In the genomic region with DNA sequence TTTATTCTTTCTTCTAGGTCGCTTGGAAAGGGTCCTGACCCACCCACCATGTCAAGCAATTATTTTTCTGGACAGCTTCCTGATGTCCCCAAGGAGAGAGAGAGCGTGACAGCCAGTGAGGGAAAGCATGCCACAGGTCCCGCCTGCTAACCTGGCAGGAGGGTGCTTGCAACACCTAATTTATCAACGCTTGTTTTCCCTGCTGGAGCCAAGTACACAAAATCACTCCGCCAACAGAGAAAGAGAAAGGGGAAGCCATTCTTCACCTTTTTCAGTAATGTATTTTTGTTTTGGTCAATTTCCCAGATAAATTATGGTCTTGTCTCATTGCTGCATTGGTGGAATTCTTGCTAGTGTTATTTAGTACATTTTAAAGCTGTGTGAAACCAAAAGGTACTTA, we compare ENCODE assay signal across 23 cellular contexts.
A peak's percentile ranks its signal among the peaks of the same experiment; 100 is the strongest.
DNase-seq lines count a peak whose midpoint lies in the region; ATAC-seq, FAIRE-seq and TF ChIP-seq lines count a peak whose summit lies in the region.
"Had no signal": no experiment of that assay in that cellular context is flagged by ENCODE, and none has a peak within 500 bp of the region (broad histone marks: within the 10 kb centered on the region; RNA-seq: fewer than 3 reads in every experiment).

No MANE protein-coding gene starts in this region.

- H3K27me3 ChIP-seq in endothelial cell of umbilical vein (ENCODE audit: control insufficient read depth in 2 of 2, insufficient read depth in 2 of 2, low read length in 2 of 2), result no peaks in the 10 kb centered on the region
- H3K27me3 ChIP-seq: BLaER1, cardiac muscle cell, tibial nerve had no signal

- no peaks in the 10 kb centered on the region for H3K36me3 ChIP-seq in endothelial cell of umbilical vein (ENCODE audit: control insufficient read depth in 2 of 2, extremely low read depth in 1 of 2, insufficient read depth in 2 of 2, low read length in 2 of 2)
- H3K36me3 ChIP-seq: BLaER1, cardiac muscle cell, spleen, tibial nerve had no signal

- no peak for TF ChIP-seq POLR2A in endothelial cell of umbilical vein (IDR thresholded peaks at IDR 0.05; ENCODE audit: low read depth, low read length)

- no peak overlapping the region for H3K4me3 ChIP-seq in endothelial cell of umbilical vein (replicated peaks in 1 of 3; ENCODE audit: insufficient read depth in 1 of 3, low read depth in 1 of 3, low read length in 3 of 3)
- H3K4me3 ChIP-seq: BLaER1, cardiac muscle cell, GM23248, spleen, tibial nerve had no signal

- intact Hi-C loops in endothelial cell of umbilical vein (cut with micrococcal nuclease), result loop anchor here (5.0 kb wide), 2 partner anchors 50 to 125 kb away; no protein-coding TSS in a partner anchor
- intact Hi-C loops in activated T-helper 1 cell treated with anti-CD3 and anti-CD28 coated beads, Interleukin-12 subunit alpha, Interleukin-12 subunit beta, Interleukin-2, Interleukin-4 antibody, amounts not matched to agents 30 ng/mL and 10 ng/mL and 1 ng/mL, durations not matched to agents 14 hours and 24 hours and 36 hours (cut with micrococcal nuclease), result no loop called here

- H3K4me3 Mint-ChIP-seq in type B pancreatic cell, result peak overlapping the region; percentile 37
- H3K4me3 Mint-ChIP-seq in activated T-helper 1 cell treated with anti-CD3 and anti-CD28 coated beads, Interleukin-12 subunit alpha, Interleukin-12 subunit beta, Interleukin-2, Interleukin-4 antibody, amounts not matched to agents 30 ng/mL and 10 ng/mL and 1 ng/mL, durations not matched to agents 14 hours and 24 hours and 36 hours, result no peak overlapping the region
- H3K4me3 Mint-ChIP-seq: activated CD8-positive, alpha-beta T cell treated with anti-CD3 and anti-CD28 coated beads for 36 hours; stimulated activated naive CD8-positive, alpha-beta T cell treated with anti-CD3 and anti-CD28 coated beads, Interleukin-15, amount 100 ng/mL, for 72 hours had no signal

- dilution Hi-C loops in endothelial cell of umbilical vein (cut with MboI; ENCODE audit: extremely low pct_ligation_motif_present, low sequenced_read_pairs), result no loop called here

- H3K9me3 ChIP-seq in endothelial cell of umbilical vein (replicated peaks; ENCODE audit: control insufficient read depth, insufficient read depth, low read length), result no peaks in the 10 kb centered on the region
- H3K9me3 ChIP-seq: spleen, tibial nerve had no signal

- no peak for FAIRE-seq in endothelial cell of umbilical vein (lab: Jason Lieb, UNC)
- FAIRE-seq: keratinocyte had no signal

- POLR2A ChIA-PET in endothelial cell of umbilical vein (lab: Charles Lee), result no interaction called here

- H3K9me1 ChIP-seq in endothelial cell of umbilical vein (replicated peaks; ENCODE audit: control insufficient read depth, extremely low read depth, insufficient read depth, low read length), result no peaks in the 10 kb centered on the region

- peak overlapping the region; percentile 55 for H3K4me2 ChIP-seq in endothelial cell of umbilical vein (ENCODE audit: insufficient read depth, low read length)

- DNase-seq in NCI-H2107 treated with DMSO at 0.1 percent for 48 hours (lab: John Stamatoyannopoulos, UW; ENCODE audit: unreplicated experiment) (peak; percentile 31), NCI-H2107 (lab: John Stamatoyannopoulos, UW) (no peak), NCI-H69 (lab: John Stamatoyannopoulos, UW) (peak; percentile 82), endothelial cell of umbilical vein (ENCODE audit: low read depth, low spot score) (no peak), type B pancreatic cell (ENCODE audit: extremely low spot score, unreplicated experiment) (no peak)
- DNase-seq in activated T-helper 1 cell treated with anti-CD3 and anti-CD28 coated beads, Interleukin-12 subunit alpha, Interleukin-12 subunit beta, Interleukin-2, Interleukin-4 antibody, amounts not matched to agents 30 ng/mL and 10 ng/mL and 1 ng/mL, durations not matched to agents 14 hours and 24 hours and 36 hours (ENCODE audit: low spot score), result no peak
- no peak for DNase-seq in stimulated activated CD4-positive, alpha-beta T cell treated with anti-CD3 and anti-CD28 coated beads, Interleukin-2, amount 100 ng/mL, for 24 hours
- DNase-seq: ACHN; activated CD8-positive, alpha-beta T cell treated with anti-CD3 and anti-CD28 coated beads for 36 hours; cortex of kidney; EL; GM23248; NCI-H446; occipital lobe; retina; spleen; stimulated activated naive CD8-positive, alpha-beta T cell treated with anti-CD3 and anti-CD28 coated beads, Interleukin-15, amount 100 ng/mL, for 72 hours; T1000 had no signal

- peaks cover 9% of the 10 kb centered on the region for H3K27me3 Mint-ChIP-seq in type B pancreatic cell
- peaks cover 5% of the 10 kb centered on the region for H3K27me3 Mint-ChIP-seq in activated T-helper 1 cell treated with anti-CD3 and anti-CD28 coated beads, Interleukin-12 subunit alpha, Interleukin-12 subunit beta, Interleukin-2, Interleukin-4 antibody, amounts not matched to agents 30 ng/mL and 10 ng/mL and 1 ng/mL, durations not matched to agents 14 hours and 24 hours and 36 hours (ENCODE audit: insufficient read depth)

- peaks cover 33% of the 10 kb centered on the region for H3K4me1 ChIP-seq in endothelial cell of umbilical vein (ENCODE audit: control insufficient read depth, extremely low read depth, insufficient read depth, low read length)
- H3K4me1 ChIP-seq: spleen, tibial nerve had no signal

- peak overlapping the region; percentile 37 for H3K27ac Mint-ChIP-seq in type B pancreatic cell
- no peak overlapping the region for H3K27ac Mint-ChIP-seq in activated T-helper 1 cell treated with anti-CD3 and anti-CD28 coated beads, Interleukin-12 subunit alpha, Interleukin-12 subunit beta, Interleukin-2, Interleukin-4 antibody, amounts not matched to agents 30 ng/mL and 10 ng/mL and 1 ng/mL, durations not matched to agents 14 hours and 24 hours and 36 hours
- H3K27ac Mint-ChIP-seq: activated CD8-positive, alpha-beta T cell treated with anti-CD3 and anti-CD28 coated beads for 36 hours; stimulated activated naive CD8-positive, alpha-beta T cell treated with anti-CD3 and anti-CD28 coated beads, Interleukin-15, amount 100 ng/mL, for 72 hours had no signal

- BruUV-seq in endothelial cell of umbilical vein (replicated peaks; lab: Mats Ljungman, UMichigan), result no TSS peak

- peaks cover 54% of the 10 kb centered on the region for H3K4me1 Mint-ChIP-seq in type B pancreatic cell (ENCODE audit: unreplicated experiment)
- no peaks in the 10 kb centered on the region for H3K4me1 Mint-ChIP-seq in activated T-helper 1 cell treated with anti-CD3 and anti-CD28 coated beads, Interleukin-12 subunit alpha, Interleukin-12 subunit beta, Interleukin-2, Interleukin-4 antibody, amounts not matched to agents 30 ng/mL and 10 ng/mL and 1 ng/mL, durations not matched to agents 14 hours and 24 hours and 36 hours (ENCODE audit: low read depth)
- H3K4me1 Mint-ChIP-seq: stimulated activated naive CD8-positive, alpha-beta T cell treated with anti-CD3 and anti-CD28 coated beads, Interleukin-15, amount 100 ng/mL, for 72 hours had no signal

- CTCF ChIA-PET in endothelial cell of umbilical vein (lab: Charles Lee), result interaction anchor here (1.0 to 2.2 kb wide), 9 partner anchors 11 to 428 kb away, joined by 3 to 14 read pairs (median 3); partner anchors contain the start of gene ACKR3

- H3K27ac ChIP-seq in endothelial cell of umbilical vein (ENCODE audit: insufficient read depth, low read depth, low read length), result peak overlapping the region; percentile 88
- H3K27ac ChIP-seq: BLaER1, cardiac muscle cell, GM23248, spleen, tibial nerve had no signal

- no peaks in the 10 kb centered on the region for H4K20me1 ChIP-seq in endothelial cell of umbilical vein (replicated peaks; ENCODE audit: control insufficient read depth, extremely low read depth, insufficient read depth, low read length)
- H4K20me1 ChIP-seq: BLaER1 had no signal

- H3K36me3 Mint-ChIP-seq in type B pancreatic cell, result no peaks in the 10 kb centered on the region
- no peaks in the 10 kb centered on the region for H3K36me3 Mint-ChIP-seq in activated T-helper 1 cell treated with anti-CD3 and anti-CD28 coated beads, Interleukin-12 subunit alpha, Interleukin-12 subunit beta, Interleukin-2, Interleukin-4 antibody, amounts not matched to agents 30 ng/mL and 10 ng/mL and 1 ng/mL, durations not matched to agents 14 hours and 24 hours and 36 hours (ENCODE audit: low read depth)

- no peak overlapping the region for H3K9ac ChIP-seq in endothelial cell of umbilical vein (replicated peaks; ENCODE audit: extremely low read depth, insufficient read depth, low read length)
- H3K9ac ChIP-seq: BLaER1, GM23248 had no signal

- H3K79me2 ChIP-seq in endothelial cell of umbilical vein (ENCODE audit: control insufficient read depth, insufficient read depth, low read length), result no peaks in the 10 kb centered on the region

- no peak for ATAC-seq in HG03469 (IDR thresholded peaks at IDR 0.05; ENCODE audit: unreplicated experiment)
- ATAC-seq: activated CD8-positive, alpha-beta T cell treated with anti-CD3 and anti-CD28 coated beads for 36 hours; stimulated activated naive CD8-positive, alpha-beta T cell treated with anti-CD3 and anti-CD28 coated beads, Interleukin-15, amount 100 ng/mL, for 72 hours had no signal

- H2AFZ ChIP-seq in endothelial cell of umbilical vein (ENCODE audit: low read depth, low read length), result no peak overlapping the region
- H2AFZ ChIP-seq: GM23248 had no signal

- TF ChIP-seq CTCF in endothelial cell of umbilical vein (IDR thresholded peaks at IDR 0.05; ENCODE audit: extremely low read depth in 1 of 2, insufficient read depth in 1 of 2, low read depth in 1 of 2, low read length in 2 of 2) (no peak), type B pancreatic cell (conservative IDR thresholded peaks at IDR 0.05) (no peak)

- peaks cover 4% of the 10 kb centered on the region for H3K9me3 Mint-ChIP-seq in type B pancreatic cell
- no peaks in the 10 kb centered on the region for H3K9me3 Mint-ChIP-seq in activated T-helper 1 cell treated with anti-CD3 and anti-CD28 coated beads, Interleukin-12 subunit alpha, Interleukin-12 subunit beta, Interleukin-2, Interleukin-4 antibody, amounts not matched to agents 30 ng/mL and 10 ng/mL and 1 ng/mL, durations not matched to agents 14 hours and 24 hours and 36 hours
- H3K9me3 Mint-ChIP-seq: activated CD8-positive, alpha-beta T cell treated with anti-CD3 and anti-CD28 coated beads for 36 hours; stimulated activated naive CD8-positive, alpha-beta T cell treated with anti-CD3 and anti-CD28 coated beads, Interleukin-15, amount 100 ng/mL, for 72 hours had no signal

TF ChIP-seq in endothelial cell of umbilical vein, 7 proteins besides CTCF, POLR2A, EP300 and RAD21:
- TF ChIP-seq MAX (IDR thresholded peaks at IDR 0.05; ENCODE audit: insufficient read depth, insufficient read length), result no peak

Comparison
In these comparisons a context has a peak if more than half of its experiments do, and no peak if none do; other contexts are left out.
1. DNase-seq: peak in NCI-H2107 treated with DMSO at 0.1 percent for 48 hours (single experiment) and NCI-H69 (single experiment); none in NCI-H2107 (single experiment), endothelial cell of umbilical vein (single experiment), type B pancreatic cell (single experiment), activated T-helper 1 cell treated with anti-CD3 and anti-CD28 coated beads, Interleukin-12 subunit alpha, Interleukin-12 subunit beta, Interleukin-2, Interleukin-4 antibody, amounts not matched to agents 30 ng/mL and 10 ng/mL and 1 ng/mL, durations not matched to agents 14 hours and 24 hours and 36 hours (single experiment) and stimulated activated CD4-positive, alpha-beta T cell treated with anti-CD3 and anti-CD28 coated beads, Interleukin-2, amount 100 ng/mL, for 24 hours (0 of 2).